In the genomic region with DNA sequence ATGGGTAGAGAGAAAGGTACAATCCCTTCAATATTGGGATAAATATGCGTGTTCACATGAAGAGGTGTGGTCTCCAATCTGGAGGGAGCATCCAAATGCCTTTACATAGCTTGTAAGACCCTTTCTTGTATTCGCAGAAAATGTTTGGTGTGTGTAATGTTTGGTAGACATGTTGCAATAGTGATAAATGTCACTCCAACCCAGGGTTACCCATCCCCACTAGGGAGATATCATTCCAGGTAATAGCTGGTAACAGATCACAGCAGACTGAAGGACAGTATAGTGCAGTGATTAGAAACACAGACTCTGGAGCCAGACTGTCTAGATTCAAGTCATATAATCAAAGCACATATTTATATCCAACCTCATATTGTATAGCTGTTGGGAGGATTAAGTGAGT, we compare ENCODE assay signal across 1 cellular context.
TF ChIP-seq lines count a peak whose summit lies in the region.

No MANE protein-coding gene starts in this region.

TF ChIP-seq in HepG2, 621 proteins besides CTCF, POLR2A, EP300 and RAD21 (continued from another document):
- TF ChIP-seq GRHL1 (CRISPR knock-in tag; conservative IDR thresholded peaks at IDR 0.05) (no peak), IRF1 (CRISPR knock-in tag; IDR thresholded peaks at IDR 0.05; ENCODE audit: low read depth) (no peak), ZNF230 (CRISPR knock-in tag; IDR thresholded peaks at IDR 0.05) (no peak)
